8 cellular contexts compared by ENCODE assay signal in the genomic region with DNA sequence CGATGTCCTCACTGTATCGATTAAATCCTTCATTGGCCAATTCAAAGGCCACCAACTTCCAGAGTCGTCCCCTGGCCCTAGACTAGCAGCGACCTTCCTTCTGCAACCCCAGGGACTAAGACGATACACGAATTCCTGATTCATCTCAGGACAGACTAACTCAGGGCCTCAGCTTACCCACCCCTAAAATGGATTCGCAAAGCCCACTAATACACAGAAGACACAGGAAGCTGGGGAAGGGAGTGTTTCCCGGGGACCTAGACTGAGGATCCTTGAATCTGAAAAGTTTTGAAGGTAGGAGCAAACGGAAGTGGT. TPM values are rescaled to one million over a fixed set of nuclear protein-coding genes. Genes with fewer than 3 reads are reported as not detected.
DNase-seq lines count a peak whose midpoint lies in the region; ATAC-seq and TF ChIP-seq lines count a peak whose summit lies in the region.

No MANE protein-coding gene starts in this region.

- peaks cover 41% of the 10 kb centered on the region for H3K4me1 Mint-ChIP-seq in activated CD4-positive, alpha-beta T cell treated with anti-CD3 and anti-CD28 coated beads, Interleukin-2, amount 10 ng/mL, durations not matched to agents 7 days and 5 days
- H3K4me1 Mint-ChIP-seq in activated naive CD8-positive, alpha-beta T cell treated with anti-CD3 and anti-CD28 coated beads, Interleukin-2, amount 10 ng/mL, durations not matched to agents 7 days and 5 days: peaks cover 35% of the 10 kb centered on the region

- POLR2A ChIA-PET in activated CD4-positive, alpha-beta T cell treated with anti-CD3 and anti-CD28 coated beads, Interleukin-2, amount 10 ng/mL, durations not matched to agents 7 days and 5 days (lab: Charles Lee): no interaction called here
- POLR2A ChIA-PET in activated naive CD8-positive, alpha-beta T cell treated with anti-CD3 and anti-CD28 coated beads, Interleukin-2, amount 10 ng/mL, durations not matched to agents 7 days and 5 days (lab: Charles Lee): interaction anchor here (0.8 to 4.7 kb wide), 4 partner anchors 9 to 21 kb away, joined by 3 to 27 read pairs (median 4); a partner anchor contains a TSS

- no peak for TF ChIP-seq CTCF in kidney epithelial cell (IDR thresholded peaks at IDR 0.05; ENCODE audit: insufficient read depth, low read length, poor library complexity, severe bottlenecking)
- TF ChIP-seq CTCF in thyroid gland (IDR thresholded peaks at IDR 0.05): no peak

- H3K27me3 Mint-ChIP-seq in activated CD4-positive, alpha-beta T cell treated with anti-CD3 and anti-CD28 coated beads, Interleukin-2, amount 10 ng/mL, durations not matched to agents 7 days and 5 days: no peaks in the 10 kb centered on the region
- no peaks in the 10 kb centered on the region for H3K27me3 Mint-ChIP-seq in activated naive CD8-positive, alpha-beta T cell treated with anti-CD3 and anti-CD28 coated beads, Interleukin-2, amount 10 ng/mL, durations not matched to agents 7 days and 5 days

- peaks cover 14 to 34% of the 10 kb centered on the region in 2 donors for H3K4me1 ChIP-seq in thyroid gland

- no peak for ATAC-seq in activated naive CD8-positive, alpha-beta T cell treated with anti-CD3 and anti-CD28 coated beads, Interleukin-2, amount 10 ng/mL, durations not matched to agents 7 days and 5 days (ENCODE audit: low read depth)
- ATAC-seq in GM18511 (IDR thresholded peaks at IDR 0.05; ENCODE audit: unreplicated experiment): no peak
- no peak for ATAC-seq in sciatic nerve

- H3K27ac ChIP-seq in thyroid gland: peak overlapping the region; percentile 92 to 98 (median 96)

- DNase-seq in activated CD4-positive, alpha-beta T cell treated with anti-CD3 and anti-CD28 coated beads, Interleukin-2, amount 10 ng/mL, durations not matched to agents 7 days and 5 days: no peak
- no peak for DNase-seq in activated CD4-positive, alpha-beta T cell treated with anti-CD3 and anti-CD28 coated beads, Interleukin-2, amount 50 U/mL, for 4 hours
- no peak for DNase-seq in activated naive CD8-positive, alpha-beta T cell treated with anti-CD3 and anti-CD28 coated beads, Interleukin-2, amount 10 ng/mL, durations not matched to agents 7 days and 5 days
- DNase-seq in kidney epithelial cell (ENCODE audit: low read depth): no peak
- DNase-seq in thyroid gland: no peak
- no peak for DNase-seq in SKM-1 treated with dmso at 0.1 percent for 144 hours (lab: John Stamatoyannopoulos, UW; ENCODE audit: unreplicated experiment)
- DNase-seq in sciatic nerve (ENCODE audit: low spot score): no peak

- TF ChIP-seq POLR2A in thyroid gland (IDR thresholded peaks at IDR 0.05): peak in 1 of 2 donors; percentile 24

- H3K27me3 ChIP-seq in kidney epithelial cell (ENCODE audit: control insufficient read depth, insufficient read depth, low read length): no peaks in the 10 kb centered on the region
- no peaks in the 10 kb centered on the region for H3K27me3 ChIP-seq in thyroid gland

- H3K9me3 ChIP-seq in thyroid gland: no peaks in the 10 kb centered on the region

- H3K4me3 ChIP-seq in kidney epithelial cell (ENCODE audit: low read depth, low read length) (peak overlapping the region; percentile 66), thyroid gland (replicated peaks in 1 of 3) (peak overlapping the region; percentile 56 to 99 (median 76))

- CTCF ChIA-PET in activated CD4-positive, alpha-beta T cell treated with anti-CD3 and anti-CD28 coated beads, Interleukin-2, amount 10 ng/mL, durations not matched to agents 7 days and 5 days (lab: Charles Lee): interaction anchor here (1.4 to 2.6 kb wide), 5 partner anchors 9 to 26 kb away, joined by 4 to 17 read pairs (median 5); a partner anchor contains a TSS

- H3K9me3 Mint-ChIP-seq in activated CD4-positive, alpha-beta T cell treated with anti-CD3 and anti-CD28 coated beads, Interleukin-2, amount 10 ng/mL, durations not matched to agents 7 days and 5 days: no peaks in the 10 kb centered on the region
- H3K9me3 Mint-ChIP-seq in activated naive CD8-positive, alpha-beta T cell treated with anti-CD3 and anti-CD28 coated beads, Interleukin-2, amount 10 ng/mL, durations not matched to agents 7 days and 5 days: no peaks in the 10 kb centered on the region

- intact Hi-C loops in thyroid gland (cut with DNase I): loop anchor here (10.0 kb wide), 2 partner anchors 122 to 332 kb away; a partner anchor contains a TSS
- intact Hi-C loops in sciatic nerve (cut with DNase I): no loop called here

- WGBS in thyroid gland, 2 donors: 4 to 5% methylated on average over 9 of the region's 9 CpGs

- peaks cover 45% of the 10 kb centered on the region for H3K36me3 Mint-ChIP-seq in activated CD4-positive, alpha-beta T cell treated with anti-CD3 and anti-CD28 coated beads, Interleukin-2, amount 10 ng/mL, durations not matched to agents 7 days and 5 days (ENCODE audit: low read depth)
- H3K36me3 Mint-ChIP-seq in activated naive CD8-positive, alpha-beta T cell treated with anti-CD3 and anti-CD28 coated beads, Interleukin-2, amount 10 ng/mL, durations not matched to agents 7 days and 5 days: peaks cover 20% of the 10 kb centered on the region

- H3K27ac Mint-ChIP-seq in activated CD4-positive, alpha-beta T cell treated with anti-CD3 and anti-CD28 coated beads, Interleukin-2, amount 10 ng/mL, durations not matched to agents 7 days and 5 days: peak overlapping the region; percentile 90
- peak overlapping the region; percentile 91 for H3K27ac Mint-ChIP-seq in activated naive CD8-positive, alpha-beta T cell treated with anti-CD3 and anti-CD28 coated beads, Interleukin-2, amount 10 ng/mL, durations not matched to agents 7 days and 5 days

- H3K4me3 Mint-ChIP-seq in activated CD4-positive, alpha-beta T cell treated with anti-CD3 and anti-CD28 coated beads, Interleukin-2, amount 10 ng/mL, durations not matched to agents 7 days and 5 days: peak overlapping the region; percentile 86
- peak overlapping the region; percentile 97 for H3K4me3 Mint-ChIP-seq in activated naive CD8-positive, alpha-beta T cell treated with anti-CD3 and anti-CD28 coated beads, Interleukin-2, amount 10 ng/mL, durations not matched to agents 7 days and 5 days

- H3K36me3 ChIP-seq in kidney epithelial cell (ENCODE audit: control insufficient read depth, insufficient read depth, low read length): no peaks in the 10 kb centered on the region
- peaks cover 15 to 17% of the 10 kb centered on the region in 2 donors for H3K36me3 ChIP-seq in thyroid gland

RNA-seq across cellular contexts. Expression of a gene that starts 0.5 kb away (rescaled TPM):
- total RNA-seq in activated CD4-positive, alpha-beta T cell treated with anti-CD3 and anti-CD28 coated beads, Interleukin-2, amount 10 ng/mL, durations not matched to agents 7 days and 5 days: 10 to 100 TPM; 68.1 to 70.4 TPM
- 10 to 100 TPM; 65.6 to 70.5 TPM for total RNA-seq in activated naive CD8-positive, alpha-beta T cell treated with anti-CD3 and anti-CD28 coated beads, Interleukin-2, amount 10 ng/mL, durations not matched to agents 7 days and 5 days
- total RNA-seq in kidney epithelial cell (201 and 207 TPM in 2 replicates), thyroid gland (100 to 1,000 TPM; 127 to 204 (median 182) TPM), sciatic nerve (70.8 TPM)

RNA-seq across cellular contexts. Expression of a gene that starts 3.1 kb away (rescaled TPM):
- total RNA-seq in activated CD4-positive, alpha-beta T cell treated with anti-CD3 and anti-CD28 coated beads, Interleukin-2, amount 10 ng/mL, durations not matched to agents 7 days and 5 days: not detected
- total RNA-seq in activated naive CD8-positive, alpha-beta T cell treated with anti-CD3 and anti-CD28 coated beads, Interleukin-2, amount 10 ng/mL, durations not matched to agents 7 days and 5 days: not detected
- not detected in 2 replicates for total RNA-seq in kidney epithelial cell
- total RNA-seq in thyroid gland: not detected
- total RNA-seq in sciatic nerve: not detected

RNA-seq across cellular contexts. Expression of a gene that starts 9.9 kb away (rescaled TPM):
- 10 to 100 TPM; 74.5 to 79.6 TPM for total RNA-seq in activated CD4-positive, alpha-beta T cell treated with anti-CD3 and anti-CD28 coated beads, Interleukin-2, amount 10 ng/mL, durations not matched to agents 7 days and 5 days
- total RNA-seq in activated naive CD8-positive, alpha-beta T cell treated with anti-CD3 and anti-CD28 coated beads, Interleukin-2, amount 10 ng/mL, durations not matched to agents 7 days and 5 days: 10 to 100 TPM; 49.0 to 52.5 TPM
- total RNA-seq in kidney epithelial cell (31.7 and 31.8 TPM in 2 replicates), thyroid gland (10 to 100 TPM; 21.5 to 49.6 (median 39.7) TPM), sciatic nerve (21.4 TPM)

RNA-seq across cellular contexts. Expression of a gene that starts 21.9 kb away (rescaled TPM):
- 1 to 10 TPM; 9.3 to 9.5 TPM for total RNA-seq in activated CD4-positive, alpha-beta T cell treated with anti-CD3 and anti-CD28 coated beads, Interleukin-2, amount 10 ng/mL, durations not matched to agents 7 days and 5 days
- total RNA-seq in activated naive CD8-positive, alpha-beta T cell treated with anti-CD3 and anti-CD28 coated beads, Interleukin-2, amount 10 ng/mL, durations not matched to agents 7 days and 5 days: 1 to 10 TPM; 4.3 to 5.1 TPM
- 5.7 and 7.3 TPM in 2 replicates for total RNA-seq in kidney epithelial cell
- total RNA-seq in thyroid gland: 10 to 100 TPM; 13.0 to 24.5 (median 14.1) TPM
- total RNA-seq in sciatic nerve: 8.7 TPM

RNA-seq across cellular contexts. Expression of a gene that starts 22.2 kb away (rescaled TPM):
- 100 to 1,000 TPM; 217 to 227 TPM for total RNA-seq in activated CD4-positive, alpha-beta T cell treated with anti-CD3 and anti-CD28 coated beads, Interleukin-2, amount 10 ng/mL, durations not matched to agents 7 days and 5 days
- total RNA-seq in activated naive CD8-positive, alpha-beta T cell treated with anti-CD3 and anti-CD28 coated beads, Interleukin-2, amount 10 ng/mL, durations not matched to agents 7 days and 5 days: 100 to 1,000 TPM; 262 to 263 TPM
- total RNA-seq in kidney epithelial cell (144 and 157 TPM in 2 replicates), thyroid gland (100 to 1,000 TPM; 259 to 342 (median 280) TPM), sciatic nerve (241 TPM)
